14 cellular contexts compared by ENCODE assay signal in the genomic region with DNA sequence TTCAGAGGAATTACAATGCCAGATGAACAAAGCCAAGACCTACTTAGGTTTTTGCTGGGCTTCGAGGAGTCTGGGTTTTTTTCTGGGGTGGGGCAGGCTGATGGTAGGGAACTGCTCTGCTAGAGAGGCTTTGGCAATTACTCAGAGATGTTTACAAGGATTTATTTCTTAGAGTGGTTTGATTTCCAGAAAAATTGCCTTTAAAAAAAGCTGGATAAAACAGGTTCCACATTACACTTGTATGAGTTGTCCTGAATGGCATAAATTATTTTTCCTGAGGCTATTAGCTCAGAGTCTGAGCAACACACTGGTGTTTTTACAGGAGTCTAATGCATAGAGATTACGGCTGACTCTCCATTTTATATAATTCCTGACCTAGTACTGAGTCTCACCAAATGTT.
DNase-seq lines count a peak whose midpoint lies in the region; ATAC-seq and TF ChIP-seq lines count a peak whose summit lies in the region.
"Had no signal": no experiment of that assay in that cellular context is flagged by ENCODE, and none has a peak within 500 bp of the region (broad histone marks: within the 10 kb centered on the region; RNA-seq: fewer than 3 reads in every experiment).

No MANE protein-coding gene starts in this region.

- no peak overlapping the region for H3K56ac ChIP-seq in mesendoderm (ENCODE audit: low read length)

- H3K27me3 ChIP-seq in RWPE2 (ENCODE audit: insufficient read depth, poor library complexity, severe bottlenecking): no peaks in the 10 kb centered on the region
- H3K27me3 ChIP-seq in mesendoderm (ENCODE audit: insufficient read depth, low read length, poor library complexity): no peaks in the 10 kb centered on the region
- H3K27me3 ChIP-seq: tibial nerve had no signal

- TF ChIP-seq CTCF in RWPE2 (IDR thresholded peaks at IDR 0.05; ENCODE audit: poor library complexity, severe bottlenecking): no peak

- peak overlapping the region; percentile 100 for H3K27ac ChIP-seq in RWPE2 (ENCODE audit: poor library complexity, severe bottlenecking)
- no peak overlapping the region for H3K27ac ChIP-seq in mesendoderm (ENCODE audit: low read depth, low read length)
- H3K27ac ChIP-seq: HL-60, tibial nerve had no signal

- no peak overlapping the region for H3K18ac ChIP-seq in mesendoderm (ENCODE audit: low read length)

- H2BK120ac ChIP-seq in mesendoderm (ENCODE audit: low read depth, low read length): no peak overlapping the region

- no peak overlapping the region for H4K5ac ChIP-seq in mesendoderm (ENCODE audit: low read length)

- no CpG with 5 or more reads among the region's 2 CpGs for WGBS in mesendoderm (ENCODE audit: extremely low coverage, insufficient coverage, low lambda C conversion rate)

- no peak overlapping the region for H2BK5ac ChIP-seq in mesendoderm (ENCODE audit: low read length)

- no peak overlapping the region for H4K8ac ChIP-seq in mesendoderm (ENCODE audit: low read depth, low read length)

- no peaks in the 10 kb centered on the region for H3K9me3 ChIP-seq in RWPE2 (ENCODE audit: severe bottlenecking)

- no peak overlapping the region for H3K9ac ChIP-seq in mesendoderm (ENCODE audit: low read length)

- H3K4me2 ChIP-seq in mesendoderm (ENCODE audit: low read length): no peak overlapping the region

- H3K36me3 ChIP-seq in RWPE2 (ENCODE audit: low read depth) (peaks cover 20% of the 10 kb centered on the region), mesendoderm (ENCODE audit: control insufficient read depth, insufficient read depth, low read length) (no peaks in the 10 kb centered on the region)
- H3K36me3 ChIP-seq: tibial nerve had no signal

- ATAC-seq in RWPE2 (ENCODE audit: low read depth) (peak; percentile 90), esophagus mucosa (peak; percentile 93), GM21576 (IDR thresholded peaks at IDR 0.05; ENCODE audit: unreplicated experiment) (no peak), GM18502 (IDR thresholded peaks at IDR 0.05; ENCODE audit: poor library complexity, unreplicated experiment) (no peak)

- DNase-seq in HCEC 1CT (peak; percentile 72), RWPE2 (ENCODE audit: low spot score) (peak; percentile 86), stromal cell of bone marrow (ENCODE audit: low read depth) (peak; percentile 41), mesendoderm (no peak), GM19240 (ENCODE audit: insufficient read length, low spot score) (no peak)
- DNase-seq: activated CD4-positive, alpha-beta T cell treated with anti-CD3 and anti-CD28 coated beads, Interleukin-2, amount 50 U/mL, for 4 hours; endodermal cell; hypothalamus; stimulated activated CD4-positive, alpha-beta T cell treated with anti-CD3 and anti-CD28 coated beads, Interleukin-15, amount 100 ng/mL, for 24 hours had no signal

- H2AK5ac ChIP-seq in mesendoderm (ENCODE audit: low read length): no peak overlapping the region

- no peaks in the 10 kb centered on the region for H3K79me2 ChIP-seq in mesendoderm (ENCODE audit: control insufficient read depth, insufficient read depth, low read length)

- H3K4me3 ChIP-seq in RWPE2 (ENCODE audit: severe bottlenecking) (no peak overlapping the region), mesendoderm (ENCODE audit: low read length) (no peak overlapping the region)
- H3K4me3 ChIP-seq: tibial nerve had no signal

- H3K23ac ChIP-seq in mesendoderm (ENCODE audit: low read length): no peak overlapping the region

- H2BK15ac ChIP-seq in mesendoderm (replicated peaks; ENCODE audit: low read depth): no peak overlapping the region

- H3K4ac ChIP-seq in mesendoderm (ENCODE audit: low read depth, low read length): no peak overlapping the region

- H3K4me1 ChIP-seq in RWPE2 (ENCODE audit: insufficient read depth, poor library complexity, severe bottlenecking) (peaks cover 47% of the 10 kb centered on the region), mesendoderm (ENCODE audit: control insufficient read depth, low read depth, low read length) (no peaks in the 10 kb centered on the region)

- no peaks in the 10 kb centered on the region for H3K79me1 ChIP-seq in mesendoderm (ENCODE audit: low read length)

Comparison
In these comparisons a context has a peak if more than half of its experiments do, and no peak if none do; other contexts are left out.
1. DNase-seq: peak in HCEC 1CT (single experiment), RWPE2 (single experiment) and stromal cell of bone marrow (single experiment); none in mesendoderm (single experiment) and GM19240 (single experiment).
2. ATAC-seq: peak in RWPE2 (single experiment) and esophagus mucosa (single experiment); none in GM21576 (single experiment) and GM18502 (single experiment).